ENCODE assay signal across 8 cellular contexts in the genomic region with DNA sequence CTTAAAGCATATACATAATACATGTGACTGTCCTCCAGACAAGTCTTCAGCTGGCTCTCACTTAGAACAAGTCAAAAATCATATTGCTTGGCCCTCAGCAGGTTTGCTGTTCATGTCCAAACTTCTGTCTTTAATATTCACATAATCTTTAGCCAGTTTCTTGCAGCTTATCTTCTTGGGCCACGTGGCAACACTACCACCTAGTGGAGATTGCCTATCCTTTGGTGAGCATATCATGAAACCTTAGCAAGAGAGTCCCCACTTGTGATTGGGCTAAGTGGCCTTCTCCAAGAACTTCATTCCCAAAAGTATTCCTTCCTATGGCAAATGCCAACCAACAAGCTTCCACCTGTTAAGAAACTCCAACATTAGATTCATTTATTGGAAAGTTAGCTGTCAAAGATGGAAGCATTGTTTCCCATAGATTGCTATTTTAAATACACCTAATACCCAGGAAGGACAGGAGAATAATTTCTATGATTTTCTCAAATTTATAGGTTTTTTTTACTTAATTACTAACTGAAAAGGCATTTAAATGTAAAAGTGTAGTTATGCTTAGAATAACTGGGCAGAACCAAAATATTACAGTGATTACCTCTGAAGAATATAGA.
DNase-seq lines count a peak whose midpoint lies in the region; ATAC-seq, FAIRE-seq and TF ChIP-seq lines count a peak whose summit lies in the region.

No MANE protein-coding gene starts in this region.

- no peaks in the 10 kb centered on the region for H3K27me3 ChIP-seq in astrocyte (ENCODE audit: insufficient read depth, low read length)

- no peak overlapping the region for H3K4me2 ChIP-seq in astrocyte (ENCODE audit: low read length)

- H3K4me1 Mint-ChIP-seq in astrocyte (ENCODE audit: low read depth, unreplicated experiment) (no peaks in the 10 kb centered on the region), CD14-positive monocyte (no peaks in the 10 kb centered on the region)
- H3K4me1 Mint-ChIP-seq in stimulated activated naive CD8-positive, alpha-beta T cell treated with anti-CD3 and anti-CD28 coated beads, Interleukin-15, amount 100 ng/mL, for 72 hours, result no peaks in the 10 kb centered on the region

- no peak overlapping the region for H2AFZ ChIP-seq in astrocyte (ENCODE audit: low read depth, low read length)

- H4K20me1 ChIP-seq in astrocyte (ENCODE audit: insufficient read depth, low read length), result no peaks in the 10 kb centered on the region

- H3K36me3 ChIP-seq in astrocyte (ENCODE audit: insufficient read depth, low read length), result no peaks in the 10 kb centered on the region

- no peaks in the 10 kb centered on the region for H3K79me2 ChIP-seq in astrocyte (ENCODE audit: insufficient read depth, low read length)

- H3K27ac Mint-ChIP-seq in astrocyte (ENCODE audit: unreplicated experiment), result no peak overlapping the region
- H3K27ac Mint-ChIP-seq in stimulated activated naive CD8-positive, alpha-beta T cell treated with anti-CD3 and anti-CD28 coated beads, Interleukin-15, amount 100 ng/mL, for 72 hours, result no peak overlapping the region
- H3K27ac Mint-ChIP-seq in CD14-positive monocyte, result no peak overlapping the region

- H3K4me3 ChIP-seq in astrocyte (ENCODE audit: insufficient read depth, low read depth, low read length), result no peak overlapping the region

- no peak overlapping the region for H3K9ac ChIP-seq in astrocyte (ENCODE audit: low read length)

- H3K4me1 ChIP-seq in astrocyte (ENCODE audit: insufficient read depth, low read length), result no peaks in the 10 kb centered on the region

- intact Hi-C loops in CD14-positive monocyte (cut with micrococcal nuclease), result no loop called here

- H3K36me3 Mint-ChIP-seq in astrocyte (ENCODE audit: low read depth, unreplicated experiment) (no peaks in the 10 kb centered on the region), CD14-positive monocyte (no peaks in the 10 kb centered on the region)

- DNase-seq in Caki2 (ENCODE audit: low read depth) (peak; percentile 37), NCI-H524 (lab: John Stamatoyannopoulos, UW) (peak; percentile 40 to 53), astrocyte (ENCODE audit: low read depth) (peak; percentile 65), iPS-NIHi11 (ENCODE audit: low spot score) (peak; percentile 68), CD14-positive monocyte (ENCODE audit: low spot score) (no peak)
- peak; percentile 25 to 43 for DNase-seq in stimulated activated naive CD8-positive, alpha-beta T cell treated with anti-CD3 and anti-CD28 coated beads, Interleukin-15, amount 100 ng/mL, for 72 hours

- no peaks in the 10 kb centered on the region for H3K27me3 Mint-ChIP-seq in astrocyte (ENCODE audit: low read depth, unreplicated experiment)
- no peaks in the 10 kb centered on the region for H3K27me3 Mint-ChIP-seq in stimulated activated naive CD8-positive, alpha-beta T cell treated with anti-CD3 and anti-CD28 coated beads, Interleukin-15, amount 100 ng/mL, for 72 hours
- H3K27me3 Mint-ChIP-seq in CD14-positive monocyte (ENCODE audit: low read depth in 3 of 3), result peaks cover 0 to 4% (median 0%) of the 10 kb centered on the region in 3 donors

- H3K4me3 Mint-ChIP-seq in astrocyte (ENCODE audit: unreplicated experiment) (no peak overlapping the region), CD14-positive monocyte (no peak overlapping the region)
- H3K4me3 Mint-ChIP-seq in stimulated activated naive CD8-positive, alpha-beta T cell treated with anti-CD3 and anti-CD28 coated beads, Interleukin-15, amount 100 ng/mL, for 72 hours, result no peak overlapping the region

- FAIRE-seq in astrocyte (lab: Jason Lieb, UNC), result no peak

- no peak overlapping the region for H3K27ac ChIP-seq in astrocyte (ENCODE audit: low read depth, low read length)

- peak; percentile 93 for TF ChIP-seq CTCF in astrocyte (IDR thresholded peaks at IDR 0.05; ENCODE audit: insufficient read depth, low read depth, low read length)
- TF ChIP-seq CTCF in CD14-positive monocyte (IDR thresholded peaks at IDR 0.05), result no peak

- H3K9me3 ChIP-seq in astrocyte (ENCODE audit: insufficient read depth, low read depth, low read length), result no peaks in the 10 kb centered on the region

- H3K9me3 Mint-ChIP-seq in astrocyte (ENCODE audit: unreplicated experiment), result no peaks in the 10 kb centered on the region
- H3K9me3 Mint-ChIP-seq in stimulated activated naive CD8-positive, alpha-beta T cell treated with anti-CD3 and anti-CD28 coated beads, Interleukin-15, amount 100 ng/mL, for 72 hours, result no peaks in the 10 kb centered on the region
- H3K9me3 Mint-ChIP-seq in CD14-positive monocyte, result no peaks in the 10 kb centered on the region

- in situ Hi-C loops in Caki2 (cut with HindIII; ENCODE audit: low pct_unique_long_range_greater_than_20kb, low sequenced_read_pairs), result no loop called here

- ATAC-seq in GM18861 (IDR thresholded peaks at IDR 0.05; ENCODE audit: unreplicated experiment), result peak; percentile 93
- ATAC-seq in HG02981 (IDR thresholded peaks at IDR 0.05; ENCODE audit: unreplicated experiment), result peak; percentile 88
- no peak for ATAC-seq in stimulated activated naive CD8-positive, alpha-beta T cell treated with anti-CD3 and anti-CD28 coated beads, Interleukin-15, amount 100 ng/mL, for 72 hours
